ENCODE assay signal across 1 cellular context in genomic region chr7:151877911-151878835, GRCh38.
TF ChIP-seq lines count a peak whose summit lies in the region.

No MANE protein-coding gene starts in this region.

TF ChIP-seq in K562, 482 proteins besides CTCF, POLR2A, EP300 and RAD21 (continued from another document):
- TF ChIP-seq UBTF (IDR thresholded peaks at IDR 0.05; ENCODE audit: borderline replicate concordance in 1 of 2, low read depth in 2 of 2, low read length in 2 of 2) = no peak
- no peak for TF ChIP-seq AFF4 (CRISPR knock-in tag; IDR thresholded peaks at IDR 0.05)
- TF ChIP-seq PCBP1 (IDR thresholded peaks at IDR 0.05; ENCODE audit: low read depth, low read length, poor library complexity, severe bottlenecking) = peak; percentile 47
- TF ChIP-seq PCBP2 (IDR thresholded peaks at IDR 0.05; ENCODE audit: low read depth, low read length, poor library complexity, severe bottlenecking) = no peak
- TF ChIP-seq BCL6 (CRISPR knock-in tag; IDR thresholded peaks at IDR 0.05) = no peak
- no peak for TF ChIP-seq HMG20A (CRISPR knock-in tag; conservative IDR thresholded peaks at IDR 0.05)
- no peak for TF ChIP-seq CBX5 (IDR thresholded peaks at IDR 0.05; ENCODE audit: borderline replicate concordance, low read depth)
- no peak for TF ChIP-seq ZNF75A (CRISPR knock-in tag; IDR thresholded peaks at IDR 0.05)
- TF ChIP-seq ZKSCAN8 (CRISPR knock-in tag; IDR thresholded peaks at IDR 0.05) = no peak
- TF ChIP-seq BACH1 (tag; IDR thresholded peaks at IDR 0.05) = no peak
- peak; percentile 56; the same call in 1 of the 2 replicates for TF ChIP-seq MAFK (IDR thresholded peaks at IDR 0.05; ENCODE audit: low read length)
- TF ChIP-seq REST (CRISPR knock-in tag; IDR thresholded peaks at IDR 0.05; ENCODE audit: low read depth) = no peak
- no peak for TF ChIP-seq TRIM24 (IDR thresholded peaks at IDR 0.05)
- TF ChIP-seq CREM (IDR thresholded peaks at IDR 0.05; ENCODE audit: low read depth) = peak; percentile 22; the same call in 1 of the 2 replicates
- no peak for TF ChIP-seq ZMIZ1 (IDR thresholded peaks at IDR 0.05; ENCODE audit: low read depth in 2 of 2, low read length in 2 of 2)
- peak; percentile 76 for TF ChIP-seq ZNF316 (IDR thresholded peaks at IDR 0.05)
- no peak for TF ChIP-seq HINFP (tag; conservative IDR thresholded peaks at IDR 0.05; ENCODE audit: low read depth)
- TF ChIP-seq ZNF311 (CRISPR knock-in tag; IDR thresholded peaks at IDR 0.05) = no peak
- no peak for TF ChIP-seq HDAC2 (IDR thresholded peaks at IDR 0.05)
- no peak for TF ChIP-seq DMBX1 (CRISPR knock-in tag; IDR thresholded peaks at IDR 0.05; ENCODE audit: borderline replicate concordance)
- no peak for TF ChIP-seq ASH1L (IDR thresholded peaks at IDR 0.05; ENCODE audit: borderline replicate concordance, low read depth, partially characterized antibody)
- no peak for TF ChIP-seq THRAP3 (IDR thresholded peaks at IDR 0.05; ENCODE audit: borderline replicate concordance)
- peak; percentile 56; the same call in 1 of the 2 replicates for TF ChIP-seq C11orf30 (IDR thresholded peaks at IDR 0.05; ENCODE audit: low read depth)
- 0 out of 2 replicates have a peak, but pooled peaks have one; percentile 52 for TF ChIP-seq MAFF (IDR thresholded peaks at IDR 0.05; ENCODE audit: low read length)
- no peak for TF ChIP-seq POLR3G (IDR thresholded peaks at IDR 0.05; ENCODE audit: extremely low read depth, insufficient read length, insufficient replicate concordance)
- TF ChIP-seq ID3 (CRISPR knock-in tag; IDR thresholded peaks at IDR 0.05) = no peak
- TF ChIP-seq ID3 (tag; IDR thresholded peaks at IDR 0.05) = no peak
- no peak for TF ChIP-seq SOX6 (IDR thresholded peaks at IDR 0.05)
- TF ChIP-seq SAFB (IDR thresholded peaks at IDR 0.05; ENCODE audit: borderline replicate concordance, low read depth, low read length) = no peak
- no peak for TF ChIP-seq DNMT1 (IDR thresholded peaks at IDR 0.05)
TF ChIP-seq in K562: peak in this region for 7.
